Comparison of ENCODE assay signal across 33 cellular contexts in the genomic region with DNA sequence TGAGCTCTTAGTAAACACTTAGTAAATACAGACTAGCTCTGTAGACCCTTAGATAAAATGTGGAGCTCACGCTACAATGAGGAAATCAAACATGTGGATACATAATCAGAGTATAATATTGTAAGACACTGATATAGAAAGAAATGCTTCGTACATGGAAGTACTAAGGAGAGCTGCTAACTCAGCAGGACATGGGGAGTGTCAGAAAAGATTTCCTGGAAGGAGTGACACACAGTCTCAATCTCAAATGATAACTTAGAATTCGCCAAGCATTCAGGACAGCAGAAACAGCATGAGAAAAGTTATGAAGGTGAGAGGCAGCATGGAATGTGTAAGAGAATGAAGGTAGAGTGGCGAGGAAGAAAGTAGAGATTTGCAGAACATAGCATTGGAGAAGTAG.
DNase-seq lines count a peak whose midpoint lies in the region; ATAC-seq, FAIRE-seq and TF ChIP-seq lines count a peak whose summit lies in the region.
"Had no signal": no experiment of that assay in that cellular context is flagged by ENCODE, and none has a peak within 500 bp of the region (broad histone marks: within the 10 kb centered on the region; RNA-seq: fewer than 3 reads in every experiment).

No MANE protein-coding gene starts in this region.

- no peak for ATAC-seq in activated naive CD8-positive, alpha-beta T cell treated with anti-CD3 and anti-CD28 coated beads, Interleukin-2, amount 50 U/mL, for 24 hours
- ATAC-seq in A549, result no peak
- ATAC-seq: CD8-positive, alpha-beta T cell had no signal

- no peaks in the 10 kb centered on the region for H3K9me3 ChIP-seq in A549
- H3K9me3 ChIP-seq: BE2C; BLaER1; BLaER1 treated with 17β-estradiol and CSF1 and Interleukin-3, amounts not matched to agents 10 nM and 100 nM; Caco-2 had no signal

- peak overlapping the region; percentile 12 for H3K27ac Mint-ChIP-seq in activated naive CD8-positive, alpha-beta T cell
- H3K27ac Mint-ChIP-seq in activated naive CD8-positive, alpha-beta T cell treated with anti-CD3 and anti-CD28 coated beads, Interleukin-2, amount 50 U/mL, for 24 hours, result no peak overlapping the region
- H3K27ac Mint-ChIP-seq: B cell; CD14-positive monocyte; CD4-positive, alpha-beta memory T cell; CD4-positive, alpha-beta T cell; CD4-positive, CD25-positive, alpha-beta regulatory T cell; CD8-positive, alpha-beta memory T cell; CD8-positive, alpha-beta T cell had no signal

- CTCF ChIA-PET in A549 (lab: Yijun Ruan, JAX), result no interaction called here

- POLR2A ChIA-PET in A549 (lab: Yijun Ruan, JAX), result no interaction called here

- no peak overlapping the region for H3K4me2 ChIP-seq in A549
- H3K4me2 ChIP-seq: BLaER1; BLaER1 treated with 17β-estradiol and CSF1 and Interleukin-3, amounts not matched to agents 10 nM and 100 nM had no signal

- no peak for TF ChIP-seq RAD21 in A549 (conservative IDR thresholded peaks at IDR 0.05 in 1 of 2, IDR thresholded peaks at IDR 0.05 in 1 of 2)

- H3K27me3 Mint-ChIP-seq in activated naive CD8-positive, alpha-beta T cell, result peaks cover 11% of the 10 kb centered on the region
- H3K27me3 Mint-ChIP-seq in activated naive CD8-positive, alpha-beta T cell treated with anti-CD3 and anti-CD28 coated beads, Interleukin-2, amount 50 U/mL, for 24 hours, result peaks cover 3% of the 10 kb centered on the region
- H3K27me3 Mint-ChIP-seq: CD4-positive, CD25-positive, alpha-beta regulatory T cell had no signal

- TF ChIP-seq EP300 in A549 (IDR thresholded peaks at IDR 0.05), result no peak

- FAIRE-seq in A549 (lab: Jason Lieb, UNC) (peak; percentile 23), HTR-8/SVneo (lab: Jason Lieb, UNC) (peak; percentile 4)
- FAIRE-seq: A204.1, D721Med had no signal

- WGBS in A549 (ENCODE audit: missing lambda C conversion rate), result 4% methylated on average over 4 of the region's 4 CpGs

- H3K4me1 ChIP-seq in A549, result no peaks in the 10 kb centered on the region
- H3K4me1 ChIP-seq: BE2C; BLaER1; BLaER1 treated with 17β-estradiol and CSF1 and Interleukin-3, amounts not matched to agents 10 nM and 100 nM; Caco-2 had no signal

- DNase-seq in activated naive CD8-positive, alpha-beta T cell treated with anti-CD3 and anti-CD28 coated beads, Interleukin-2, amount 50 U/mL, for 24 hours, result no peak
- DNase-seq in A549 (ENCODE audit: low read depth in 1 of 2, low spot score in 1 of 2) (no peak), HTR-8/SVneo (ENCODE audit: insufficient read length, low spot score) (no peak), substantia nigra (lab: John Stamatoyannopoulos, UW) (no peak), DMS 273 treated with DMSO at 0.1 percent for 48 hours (lab: John Stamatoyannopoulos, UW) (no peak)
- DNase-seq: 8988T; ACHN; AML-193; BE2C; C1 segment of cervical spinal cord; Caco-2; Calu3; CD4-positive, alpha-beta memory T cell; CD4-positive, alpha-beta T cell; CD4-positive, CD25-positive, alpha-beta regulatory T cell; CD8-positive, alpha-beta memory T cell; CD8-positive, alpha-beta T cell; COR-L47; DMS153; DMS53; DMS79; DMS79 treated with DMSO at 0.1 percent for 48 hours; DND-41; EL had no signal

- no peak overlapping the region for H3K4me3 Mint-ChIP-seq in activated naive CD8-positive, alpha-beta T cell
- H3K4me3 Mint-ChIP-seq in activated naive CD8-positive, alpha-beta T cell treated with anti-CD3 and anti-CD28 coated beads, Interleukin-2, amount 50 U/mL, for 24 hours, result no peak overlapping the region
- H3K4me3 Mint-ChIP-seq: B cell; CD14-positive monocyte; CD4-positive, alpha-beta memory T cell; CD4-positive, alpha-beta T cell; CD4-positive, CD25-positive, alpha-beta regulatory T cell; CD8-positive, alpha-beta memory T cell; CD8-positive, alpha-beta T cell had no signal

- no peak for TF ChIP-seq POLR2A in A549 (IDR thresholded peaks at IDR 0.05; ENCODE audit: low read length)

- H3K4me3 ChIP-seq in A549, result no peak overlapping the region
- H3K4me3 ChIP-seq: BLaER1; BLaER1 treated with 17β-estradiol and CSF1 and Interleukin-3, amounts not matched to agents 10 nM and 100 nM had no signal

- no peaks in the 10 kb centered on the region for H3K36me3 Mint-ChIP-seq in activated naive CD8-positive, alpha-beta T cell
- no peaks in the 10 kb centered on the region for H3K36me3 Mint-ChIP-seq in activated naive CD8-positive, alpha-beta T cell treated with anti-CD3 and anti-CD28 coated beads, Interleukin-2, amount 50 U/mL, for 24 hours (ENCODE audit: low read depth)
- H3K36me3 Mint-ChIP-seq: CD14-positive monocyte; CD4-positive, alpha-beta memory T cell; CD4-positive, CD25-positive, alpha-beta regulatory T cell; CD8-positive, alpha-beta memory T cell; CD8-positive, alpha-beta T cell had no signal

- H3K27ac ChIP-seq in A549, result no peak overlapping the region
- no peak overlapping the region for H3K27ac ChIP-seq in substantia nigra (ENCODE audit: low read depth, low read length, poor library complexity, severe bottlenecking)
- H3K27ac ChIP-seq: 22Rv1; BLaER1; BLaER1 treated with 17β-estradiol and CSF1 and Interleukin-3, amounts not matched to agents 10 nM and 100 nM; C4-2B had no signal

- no peak for TF ChIP-seq CTCF in A549 (IDR thresholded peaks at IDR 0.05)

- H3K4me1 Mint-ChIP-seq in activated naive CD8-positive, alpha-beta T cell (ENCODE audit: low read depth), result no peaks in the 10 kb centered on the region
- H3K4me1 Mint-ChIP-seq in activated naive CD8-positive, alpha-beta T cell treated with anti-CD3 and anti-CD28 coated beads, Interleukin-2, amount 50 U/mL, for 24 hours, result no peaks in the 10 kb centered on the region
- H3K4me1 Mint-ChIP-seq: B cell; CD14-positive monocyte; CD4-positive, alpha-beta memory T cell; CD4-positive, CD25-positive, alpha-beta regulatory T cell; CD8-positive, alpha-beta memory T cell had no signal

- H3K9me3 Mint-ChIP-seq in activated naive CD8-positive, alpha-beta T cell (ENCODE audit: low read depth), result no peaks in the 10 kb centered on the region
- no peaks in the 10 kb centered on the region for H3K9me3 Mint-ChIP-seq in activated naive CD8-positive, alpha-beta T cell treated with anti-CD3 and anti-CD28 coated beads, Interleukin-2, amount 50 U/mL, for 24 hours
- H3K9me3 Mint-ChIP-seq: CD4-positive, alpha-beta T cell; CD8-positive, alpha-beta memory T cell; CD8-positive, alpha-beta T cell had no signal

TF ChIP-seq in A549, 52 proteins besides CTCF, POLR2A, EP300 and RAD21:
- TF ChIP-seq NFE2L2 (conservative IDR thresholded peaks at IDR 0.05; ENCODE audit: low read length), result no peak
- TF ChIP-seq HEYL (CRISPR knock-in tag; IDR thresholded peaks at IDR 0.05), result no peak
- TF ChIP-seq CBX8 (IDR thresholded peaks at IDR 0.05), result no peak
- no peak for TF ChIP-seq BHLHE40 (IDR thresholded peaks at IDR 0.05; ENCODE audit: low read depth, low read length)
- no peak for TF ChIP-seq MAFK (IDR thresholded peaks at IDR 0.05; ENCODE audit: partially characterized antibody)
- TF ChIP-seq JUN (IDR thresholded peaks at IDR 0.05), result no peak
- no peak for TF ChIP-seq ESRRA (IDR thresholded peaks at IDR 0.05; ENCODE audit: borderline replicate concordance, low read length)
- TF ChIP-seq EHMT2 (IDR thresholded peaks at IDR 0.05; ENCODE audit: low read depth), result no peak
- TF ChIP-seq PHF8 (IDR thresholded peaks at IDR 0.05; ENCODE audit: borderline replicate concordance, low read depth), result no peak
- TF ChIP-seq POLR2AphosphoS2 (conservative IDR thresholded peaks at IDR 0.05; ENCODE audit: low read length), result no peak
